Comparison of ENCODE assay signal across 13 cellular contexts in the genomic region with DNA sequence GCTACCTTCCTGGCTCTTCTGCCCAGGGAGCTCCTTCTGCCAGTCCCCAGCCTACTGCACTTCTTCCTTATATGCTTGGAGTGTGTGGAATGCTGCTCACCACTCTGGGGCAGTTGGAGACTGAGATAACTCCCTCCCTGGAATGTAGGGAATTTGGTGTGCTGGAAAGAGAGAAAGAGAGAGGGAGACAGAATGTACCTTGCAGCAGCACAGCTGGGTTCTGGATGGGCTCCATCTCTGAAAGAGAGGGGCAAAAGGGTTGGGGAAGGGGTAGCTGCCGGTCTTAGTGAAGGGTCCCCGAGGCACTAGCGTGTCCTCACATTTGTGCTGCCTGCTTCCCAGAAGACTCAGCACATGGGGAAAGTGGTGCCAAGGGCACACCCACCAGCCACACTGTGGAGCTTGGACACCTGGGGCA. TPM values are rescaled to one million over a fixed set of nuclear protein-coding genes. Genes with fewer than 3 reads are reported as not detected.
DNase-seq lines count a peak whose midpoint lies in the region; ATAC-seq and TF ChIP-seq lines count a peak whose summit lies in the region.
"Had no signal": no experiment of that assay in that cellular context is flagged by ENCODE, and none has a peak within 500 bp of the region (broad histone marks: within the 10 kb centered on the region; RNA-seq: fewer than 3 reads in every experiment).

No MANE protein-coding gene starts in this region.

- TF ChIP-seq CTCF in IMR-90 (conservative IDR thresholded peaks at IDR 0.05; ENCODE audit: low read depth, low read length): no peak; the same call in 1 of the 2 replicates
- TF ChIP-seq CTCF in mammary epithelial cell (conservative IDR thresholded peaks at IDR 0.05 in 1 of 2, IDR thresholded peaks at IDR 0.05 in 1 of 2; ENCODE audit: extremely low read depth in 1 of 2, insufficient read depth in 1 of 2, low read depth in 1 of 2, low read length in 2 of 2): no peak
- TF ChIP-seq CTCF in natural killer cell (IDR thresholded peaks at IDR 0.05): no peak

- no peaks in the 10 kb centered on the region for H4K20me1 ChIP-seq in IMR-90 (ENCODE audit: insufficient read depth, low read length)
- no peaks in the 10 kb centered on the region for H4K20me1 ChIP-seq in mammary epithelial cell (ENCODE audit: insufficient read depth, low read length)

- H3K9me3 Mint-ChIP-seq in naive thymus-derived CD8-positive, alpha-beta T cell: no peaks in the 10 kb centered on the region
- H3K9me3 Mint-ChIP-seq in natural killer cell: no peaks in the 10 kb centered on the region

- WGBS in IMR-90 (ENCODE audit: extremely low coverage in 2 of 2, insufficient read length in 1 of 2), 2 experiments: no CpG with 5 or more reads among the region's 3 CpGs
- 20% methylated on average over 2 of the region's 3 CpGs for WGBS in mammary epithelial cell (ENCODE audit: low coverage, missing lambda C conversion rate)
- WGBS in mesenchymal stem cell: 81% methylated on average over 3 of the region's 3 CpGs

- no peaks in the 10 kb centered on the region for H3K36me3 Mint-ChIP-seq in naive thymus-derived CD8-positive, alpha-beta T cell
- H3K36me3 Mint-ChIP-seq in natural killer cell: no peaks in the 10 kb centered on the region
- H3K36me3 Mint-ChIP-seq: CD14-positive monocyte had no signal

- H3K27me3 ChIP-seq in IMR-90 (ENCODE audit: control insufficient read depth, insufficient read depth, low read length) (no peaks in the 10 kb centered on the region), mammary epithelial cell (ENCODE audit: insufficient read depth, low read length) (no peaks in the 10 kb centered on the region), mesenchymal stem cell (ENCODE audit: control insufficient read depth in 1 of 2, insufficient read depth in 1 of 2, low read length in 2 of 2) (peaks cover 0 to 23% of the 10 kb centered on the region in 2 experiments)
- H3K27me3 ChIP-seq: ovary had no signal

- H2BK120ac ChIP-seq in IMR-90 (ENCODE audit: low read depth, low read length) (peak overlapping the region; percentile 80), mesenchymal stem cell (ENCODE audit: low read depth, low read length) (no peak overlapping the region)

- H3K36me3 ChIP-seq in IMR-90 (ENCODE audit: control insufficient read depth, insufficient read depth, low read length) (no peaks in the 10 kb centered on the region), mammary epithelial cell (ENCODE audit: insufficient read depth, low read length) (no peaks in the 10 kb centered on the region), mesenchymal stem cell (ENCODE audit: control insufficient read depth in 1 of 2, insufficient read depth in 2 of 2, low read depth in 1 of 2, low read length in 2 of 2) (no peaks in the 10 kb centered on the region)
- H3K36me3 ChIP-seq: ovary had no signal

- H3K79me2 ChIP-seq in mammary epithelial cell (ENCODE audit: insufficient read depth, low read length): no peaks in the 10 kb centered on the region

- H2BK12ac ChIP-seq in mesenchymal stem cell (ENCODE audit: low read length in 2 of 2): peak overlapping the region in 1 of 2 experiments; percentile 45

- H2AFZ ChIP-seq in IMR-90 (replicated peaks; ENCODE audit: low read length, poor library complexity) (peak overlapping the region; percentile 21), mammary epithelial cell (ENCODE audit: low read depth, low read length) (peak overlapping the region; percentile 72), mesenchymal stem cell (ENCODE audit: low read depth, low read length) (no peak overlapping the region)

- H4K8ac ChIP-seq in IMR-90 (ENCODE audit: low read depth in 2 of 2, low read length in 2 of 2) (peak overlapping the region in 1 of 2 experiments; percentile 23; a peak in 2 of 4 replicates), mesenchymal stem cell (ENCODE audit: low read length) (no peak overlapping the region)

- H3K4me2 ChIP-seq in IMR-90 (ENCODE audit: low read depth, low read length): peak overlapping the region; percentile 47
- H3K4me2 ChIP-seq in mammary epithelial cell (ENCODE audit: insufficient read depth, low read depth, low read length): peak overlapping the region; percentile 5
- no peak overlapping the region for H3K4me2 ChIP-seq in mesenchymal stem cell (ENCODE audit: low read length, poor library complexity, severe bottlenecking)

- no peak overlapping the region for H3K14ac ChIP-seq in IMR-90 (replicated peaks; ENCODE audit: low read depth, low read length)
- peak overlapping the region in 1 of 2 experiments; percentile 11 for H3K14ac ChIP-seq in mesenchymal stem cell (ENCODE audit: low read length in 2 of 2)

- intact Hi-C loops in IMR-90 (cut with micrococcal nuclease): loop anchor here (2.0 kb wide), 1 partner anchor 33 kb away; no protein-coding TSS in a partner anchor
- intact Hi-C loops in mammary epithelial cell (cut with micrococcal nuclease): no loop called here
- intact Hi-C loops in natural killer cell (cut with micrococcal nuclease): no loop called here

- H4K5ac ChIP-seq in IMR-90 (ENCODE audit: low read depth, low read length): no peak overlapping the region

- POLR2A ChIA-PET in IMR-90 (lab: Charles Lee; ENCODE audit: unreplicated experiment): no interaction called here
- POLR2A ChIA-PET in naive thymus-derived CD8-positive, alpha-beta T cell (lab: Charles Lee): interaction anchor here (0.6 to 2.5 kb wide), 4 partner anchors 10 to 55 kb away, joined by 3 to 12 read pairs (median 8); no protein-coding TSS in a partner anchor

- H3K23ac ChIP-seq in IMR-90 (ENCODE audit: low read depth, low read length) (no peak overlapping the region), mesenchymal stem cell (ENCODE audit: low read length in 2 of 2) (no peak overlapping the region)

- H3K27ac ChIP-seq in IMR-90 (ENCODE audit: insufficient read depth, low read length): peak overlapping the region; percentile 16; the same call in 1 of the 2 replicates
- no peak overlapping the region for H3K27ac ChIP-seq in mammary epithelial cell (ENCODE audit: insufficient read depth, low read depth, low read length)
- H3K27ac ChIP-seq in mesenchymal stem cell (ENCODE audit: low read length, poor library complexity, severe bottlenecking): peak overlapping the region; percentile 21
- H3K27ac ChIP-seq: ovary had no signal

- peak overlapping the region; percentile 5 for H4K91ac ChIP-seq in IMR-90 (ENCODE audit: insufficient read depth, low read depth, low read length)
- no peak overlapping the region for H4K91ac ChIP-seq in mesenchymal stem cell (ENCODE audit: low read length)

- TF ChIP-seq RAD21 in IMR-90 (IDR thresholded peaks at IDR 0.05; ENCODE audit: low read length): peak; percentile 35

- dilution Hi-C loops in IMR-90 (cut with HindIII; ENCODE audit: low sequenced_read_pairs, unreplicated experiment) (no loop called here), mammary epithelial cell (cut with HindIII; ENCODE audit: low sequenced_read_pairs) (no loop called here)

- H3K9me3 ChIP-seq in IMR-90 (ENCODE audit: control insufficient read depth, insufficient read depth, low read length): no peaks in the 10 kb centered on the region
- no peaks in the 10 kb centered on the region for H3K9me3 ChIP-seq in mammary epithelial cell (replicated peaks; ENCODE audit: insufficient read depth, low read length)
- no peaks in the 10 kb centered on the region for H3K9me3 ChIP-seq in mesenchymal stem cell (ENCODE audit: control insufficient read depth, low read length)
- H3K9me3 ChIP-seq: ovary had no signal

- peaks cover 14% of the 10 kb centered on the region for H3K4me1 ChIP-seq in IMR-90 (ENCODE audit: control insufficient read depth, insufficient read depth, low read length)
- H3K4me1 ChIP-seq in mammary epithelial cell (ENCODE audit: insufficient read depth, low read length): peaks cover 17% of the 10 kb centered on the region
- H3K4me1 ChIP-seq in mesenchymal stem cell (ENCODE audit: control insufficient read depth, insufficient read depth, low read depth, low read length): peaks cover 11% of the 10 kb centered on the region

- H2BK5ac ChIP-seq in IMR-90 (ENCODE audit: low read depth, low read length, poor library complexity, severe bottlenecking): no peak overlapping the region
- no peak overlapping the region for H2BK5ac ChIP-seq in mesenchymal stem cell (ENCODE audit: low read depth, low read length, poor library complexity, severe bottlenecking)

- H3K56ac ChIP-seq in IMR-90 (ENCODE audit: extremely low read depth, insufficient read depth, low read length): no peak overlapping the region

- ATAC-seq in IMR-90 (ENCODE audit: low read depth) (peak; percentile 98), natural killer cell (no peak)
- ATAC-seq in naive thymus-derived CD8-positive, alpha-beta T cell: no peak

- peak overlapping the region; percentile 72 for H2BK20ac ChIP-seq in IMR-90 (ENCODE audit: low read depth, low read length)

- no TSS peak for BruUV-seq in IMR-90 (replicated peaks; lab: Mats Ljungman, UMichigan)
- BruUV-seq in mammary epithelial cell (replicated peaks; lab: Mats Ljungman, UMichigan): no TSS peak

- H3K27ac Mint-ChIP-seq in naive thymus-derived CD8-positive, alpha-beta T cell: peak overlapping the region in 2 of 10 donors; percentile 5 to 6
- no peak overlapping the region for H3K27ac Mint-ChIP-seq in natural killer cell

- H3K4me3 Mint-ChIP-seq in naive thymus-derived CD8-positive, alpha-beta T cell: peak overlapping the region in 2 of 10 donors; percentile 41 to 55
- no peak overlapping the region for H3K4me3 Mint-ChIP-seq in natural killer cell
- H3K4me3 Mint-ChIP-seq: CD14-positive monocyte had no signal

- no peak overlapping the region for H2AK9ac ChIP-seq in IMR-90 (replicated peaks; ENCODE audit: low read depth, low read length, poor library complexity)

- H3K79me1 ChIP-seq in IMR-90 (ENCODE audit: low read depth in 1 of 2, low read length in 2 of 2) (no peaks in the 10 kb centered on the region), mesenchymal stem cell (replicated peaks; ENCODE audit: low read length, poor library complexity, severe bottlenecking) (no peaks in the 10 kb centered on the region)

- H2BK15ac ChIP-seq in IMR-90 (ENCODE audit: low read depth, low read length) (peak overlapping the region; percentile 9; the same call in 1 of the 3 replicates), mesenchymal stem cell (ENCODE audit: low read depth, poor library complexity, severe bottlenecking) (peak overlapping the region; percentile 20)

- H3K4me1 Mint-ChIP-seq in naive thymus-derived CD8-positive, alpha-beta T cell: peaks cover 11 to 32% (median 26%) of the 10 kb centered on the region in 4 donors
- peaks cover 21 to 34% of the 10 kb centered on the region in 2 donors for H3K4me1 Mint-ChIP-seq in natural killer cell

- peak overlapping the region; percentile 5; the same call in 1 of the 2 replicates for H3K18ac ChIP-seq in IMR-90 (ENCODE audit: low read depth, low read length)
- H3K18ac ChIP-seq in mesenchymal stem cell (ENCODE audit: low read depth in 1 of 2, low read length in 2 of 2): peak overlapping the region in 1 of 2 experiments; percentile 82

- peak; percentile 72 for DNase-seq in AG08395 (ENCODE audit: low spot score)
- peak; percentile 53 for DNase-seq in IMR-90
- no peak for DNase-seq in mammary epithelial cell
- peak; percentile 56 for DNase-seq in mesenchymal stem cell
- no peak for DNase-seq in naive thymus-derived CD8-positive, alpha-beta T cell
- DNase-seq in NCI-H446 treated with DMSO at 0.1 percent for 48 hours (lab: John Stamatoyannopoulos, UW): no peak
- no peak for DNase-seq in natural killer cell
- DNase-seq in superior temporal gyrus (ENCODE audit: extremely low spot score): no peak
- DNase-seq: activated effector memory CD4-positive, alpha-beta T cell treated with anti-CD3 and anti-CD28 coated beads, Interleukin-2, amount 50 U/mL, for 16 hours; cortex of kidney; MV-4-11; ovary had no signal

- no peak overlapping the region for H3K4me3 ChIP-seq in IMR-90 (ENCODE audit: insufficient read depth, low read depth, low read length)
- H3K4me3 ChIP-seq in mammary epithelial cell (replicated peaks in 1 of 3; ENCODE audit: insufficient read depth in 1 of 3, low read depth in 2 of 3, low read length in 3 of 3): no peak overlapping the region
- no peak overlapping the region for H3K4me3 ChIP-seq in mesenchymal stem cell (ENCODE audit: insufficient read depth in 1 of 2, low read depth in 1 of 2, low read length in 2 of 2)
- H3K4me3 ChIP-seq: ovary had no signal

- H2AK5ac ChIP-seq in IMR-90 (ENCODE audit: low read depth, low read length) (peak overlapping the region; percentile 14), mesenchymal stem cell (ENCODE audit: low read length, severe bottlenecking) (peak overlapping the region; percentile 83)

- in situ Hi-C loops in IMR-90 (cut with MboI; ENCODE audit: low sequenced_read_pairs) (no loop called here), mammary epithelial cell (cut with MboI; ENCODE audit: low sequenced_read_pairs in 2 of 2) (no loop called here)

- H3K4ac ChIP-seq in IMR-90 (ENCODE audit: low read depth, low read length) (peak overlapping the region; percentile 38), mesenchymal stem cell (ENCODE audit: low read depth in 1 of 2, low read length in 2 of 2) (no peak overlapping the region)

- 0 out of 2 replicates have a peak overlapping the region, but pooled peaks have one; percentile 24 for H3K9ac ChIP-seq in IMR-90 (ENCODE audit: low read depth, low read length)
- no peak overlapping the region for H3K9ac ChIP-seq in mammary epithelial cell (ENCODE audit: insufficient read depth, low read length)
- no peak overlapping the region for H3K9ac ChIP-seq in mesenchymal stem cell (ENCODE audit: low read length)

- H3K9me1 ChIP-seq in IMR-90 (ENCODE audit: insufficient read depth, low read length): peaks cover 4% of the 10 kb centered on the region; the same call in 1 of the 2 replicates

- no peak for TF ChIP-seq POLR2A in IMR-90 (IDR thresholded peaks at IDR 0.05; ENCODE audit: low read depth, low read length)

- H3K27me3 Mint-ChIP-seq in naive thymus-derived CD8-positive, alpha-beta T cell: peaks cover 0 to 3% (median 0%) of the 10 kb centered on the region in 5 donors
- peaks cover 8 to 20% of the 10 kb centered on the region in 2 donors for H3K27me3 Mint-ChIP-seq in natural killer cell (ENCODE audit: low read depth in 2 of 2)

- CTCF ChIA-PET in IMR-90 (lab: Yijun Ruan, JAX) (interaction anchor here (0.5 to 1.4 kb wide), 5 partner anchors 14 to 236 kb away, joined by 3 to 6 read pairs (median 4); no protein-coding TSS in a partner anchor), mammary epithelial cell (lab: Charles Lee; ENCODE audit: low non-redundant PET) (interaction anchor here (0.6 to 1.1 kb wide), 3 partner anchors 46 to 233 kb away, joined by 3 to 4 read pairs (median 4); no protein-coding TSS in a partner anchor)

RNA-seq across cellular contexts. Expression of gene DDR1, which starts 40.2 kb away (rescaled TPM):
- total RNA-seq in IMR-90 (2012; rRNA removed): 5.6 and 6.7 TPM in 2 replicates
- 17.8 and 19.6 TPM in 2 replicates for polyA plus RNA-seq in IMR-90 (2012; rRNA removed)
- 15.6 and 26.4 TPM in 2 replicates for polyA plus RNA-seq in IMR-90 (2012; cell fraction: cytosol; rRNA removed)
- polyA plus RNA-seq in IMR-90 (2012; cell fraction: nucleus; rRNA removed; ENCODE audit: low replicate concordance): 56.9 and 61.7 TPM in 2 replicates
- total RNA-seq in mammary epithelial cell: 100 to 1,000 TPM; 192 to 315 TPM
- 130 TPM for polyA plus RNA-seq in mammary epithelial cell
- 239 TPM for polyA minus RNA-seq in mammary epithelial cell
- 20.0 TPM for polyA plus RNA-seq in mesenchymal stem cell (2013, experiment 1 of 2)
- polyA plus RNA-seq in mesenchymal stem cell (2013, experiment 2 of 2): 21.0 TPM
- total RNA-seq in naive thymus-derived CD8-positive, alpha-beta T cell: 10 to 100 TPM; 19.8 to 22.8 TPM
- polyA plus RNA-seq in naive thymus-derived CD8-positive, alpha-beta T cell: 1 to 10 TPM in 2 of 3 donors, under 1 TPM in 1; 0.57 to 5.4 (median 1.5) TPM
- total RNA-seq in natural killer cell: 1 to 10 TPM; 2.6 to 7.4 (median 5.2) TPM

Comparison
In these comparisons a context has a peak if more than half of its experiments do, and no peak if none do; other contexts are left out.
1. DNase-seq: peak in AG08395 (single experiment), IMR-90 (single experiment) and mesenchymal stem cell (single experiment); none in mammary epithelial cell (single experiment), naive thymus-derived CD8-positive, alpha-beta T cell (0 of 10), NCI-H446 treated with DMSO at 0.1 percent for 48 hours (single experiment), natural killer cell (single experiment) and superior temporal gyrus (single experiment).
2. RNA of gene DDR1, which starts 40.2 kb away (total RNA-seq): 192 to 315 TPM in mammary epithelial cell; 19.8 to 22.8 TPM in naive thymus-derived CD8-positive, alpha-beta T cell, 5.6 to 6.7 TPM in IMR-90 and 2.6 to 7.4 TPM in natural killer cell; every median in the first group is over 4 times any median in the second.